8 cellular contexts compared by ENCODE assay signal in genomic region chr15:34987982-34988873, GRCh38. TPM values are rescaled to one million over a fixed set of nuclear protein-coding genes. Genes with fewer than 3 reads are reported as not detected.
DNase-seq lines count a peak whose midpoint lies in the region; ATAC-seq and TF ChIP-seq lines count a peak whose summit lies in the region.

ZNF770 (minus strand) TSS chr15:34988287; CDS start chr15:34983434, 4,853 bp downstream.

- POLR2A ChIA-PET in activated CD4-positive, alpha-beta T cell treated with anti-CD3 and anti-CD28 coated beads, Interleukin-2, amount 10 ng/mL, durations not matched to agents 7 days and 5 days (lab: Charles Lee) = interaction anchor here (0.6 to 1.3 kb wide), 3 partner anchors 19 to 946 kb away, joined by 4 to 9 read pairs (median 5); partner anchors contain the start of genes AQR and SLC12A6

- H3K36me3 Mint-ChIP-seq in activated CD4-positive, alpha-beta T cell treated with anti-CD3 and anti-CD28 coated beads, Interleukin-2, amount 10 ng/mL, durations not matched to agents 7 days and 5 days (ENCODE audit: low read depth) = peaks cover 18% of the 10 kb centered on the region

- H3K36me3 ChIP-seq in left lung = peaks cover 0 to 3% of the 10 kb centered on the region in 2 donors

- TF ChIP-seq POLR2A in GM19099 (IDR thresholded peaks at IDR 0.05; ENCODE audit: extremely low read depth, insufficient read length, low read depth) = peak; percentile 98

- intact Hi-C loops in left lung (cut with DNase I) = no loop called here

- H3K27ac ChIP-seq in left lung = peak within 1 kb of the TSS; percentile 96 to 97

- DNase-seq in AG20443 (ENCODE audit: low spot score) (peak; percentile 98), NCI-H510A treated with DMSO at 0.1 percent for 48 hours (lab: John Stamatoyannopoulos, UW) (peak; percentile 73), cortex of kidney (lab: John Stamatoyannopoulos, UW) (peak; percentile 68), left lung (peak; percentile 84 to 93)
- DNase-seq in activated CD4-positive, alpha-beta T cell treated with anti-CD3 and anti-CD28 coated beads, Interleukin-2, amount 10 ng/mL, durations not matched to agents 7 days and 5 days = peak; percentile 78
- peak; percentile 74 for DNase-seq in stimulated activated CD4-positive, alpha-beta T cell treated with anti-CD3 and anti-CD28 coated beads, Interleukin-2, amount 100 ng/mL, for 4 hours (ENCODE audit: low read depth)

- peaks cover 8 to 45% of the 10 kb centered on the region in 2 donors for H3K4me1 ChIP-seq in left lung

- H3K9me3 ChIP-seq in left lung = no peaks in the 10 kb centered on the region

- H3K4me3 Mint-ChIP-seq in activated CD4-positive, alpha-beta T cell treated with anti-CD3 and anti-CD28 coated beads, Interleukin-2, amount 10 ng/mL, durations not matched to agents 7 days and 5 days = peak within 1 kb of the TSS; percentile 98

- peak within 1 kb of the TSS; percentile 62 to 92 for H3K4me3 ChIP-seq in left lung

- no peaks in the 10 kb centered on the region for H3K27me3 Mint-ChIP-seq in activated CD4-positive, alpha-beta T cell treated with anti-CD3 and anti-CD28 coated beads, Interleukin-2, amount 10 ng/mL, durations not matched to agents 7 days and 5 days

- ATAC-seq in HG03378 (IDR thresholded peaks at IDR 0.05; ENCODE audit: unreplicated experiment) (peak; percentile 69), left lung (peak; percentile 97)

- no peaks in the 10 kb centered on the region for H3K9me3 Mint-ChIP-seq in activated CD4-positive, alpha-beta T cell treated with anti-CD3 and anti-CD28 coated beads, Interleukin-2, amount 10 ng/mL, durations not matched to agents 7 days and 5 days

- peak within 1 kb of the TSS; percentile 97 for H3K27ac Mint-ChIP-seq in activated CD4-positive, alpha-beta T cell treated with anti-CD3 and anti-CD28 coated beads, Interleukin-2, amount 10 ng/mL, durations not matched to agents 7 days and 5 days

- TF ChIP-seq CTCF in left lung (IDR thresholded peaks at IDR 0.05) = no peak

- no peaks in the 10 kb centered on the region for H3K27me3 ChIP-seq in left lung

- peaks cover 52% of the 10 kb centered on the region for H3K4me1 Mint-ChIP-seq in activated CD4-positive, alpha-beta T cell treated with anti-CD3 and anti-CD28 coated beads, Interleukin-2, amount 10 ng/mL, durations not matched to agents 7 days and 5 days

- CTCF ChIA-PET in activated CD4-positive, alpha-beta T cell treated with anti-CD3 and anti-CD28 coated beads, Interleukin-2, amount 10 ng/mL, durations not matched to agents 7 days and 5 days (lab: Charles Lee) = interaction anchor here (0.6 to 1.3 kb wide), 4 partner anchors 11 to 876 kb away, joined by 3 to 8 read pairs (median 3); partner anchors contain the start of gene AQR

RNA-seq across cellular contexts. Expression of gene ZNF770, which starts in this region (rescaled TPM):
- total RNA-seq in activated CD4-positive, alpha-beta T cell treated with anti-CD3 and anti-CD28 coated beads, Interleukin-2, amount 10 ng/mL, durations not matched to agents 7 days and 5 days = 10 to 100 TPM; 37.7 to 46.7 TPM
- 10 to 100 TPM; 25.4 to 36.7 TPM for total RNA-seq in left lung

Comparison
In these comparisons a context has a peak if more than half of its experiments do, and no peak if none do; other contexts are left out.
1. Peak in every context shown above with its lines: DNase-seq, ATAC-seq, H3K4me3 ChIP-seq and H3K27ac ChIP-seq.